Comparison of ENCODE assay signal across 27 cellular contexts in the genomic region with DNA sequence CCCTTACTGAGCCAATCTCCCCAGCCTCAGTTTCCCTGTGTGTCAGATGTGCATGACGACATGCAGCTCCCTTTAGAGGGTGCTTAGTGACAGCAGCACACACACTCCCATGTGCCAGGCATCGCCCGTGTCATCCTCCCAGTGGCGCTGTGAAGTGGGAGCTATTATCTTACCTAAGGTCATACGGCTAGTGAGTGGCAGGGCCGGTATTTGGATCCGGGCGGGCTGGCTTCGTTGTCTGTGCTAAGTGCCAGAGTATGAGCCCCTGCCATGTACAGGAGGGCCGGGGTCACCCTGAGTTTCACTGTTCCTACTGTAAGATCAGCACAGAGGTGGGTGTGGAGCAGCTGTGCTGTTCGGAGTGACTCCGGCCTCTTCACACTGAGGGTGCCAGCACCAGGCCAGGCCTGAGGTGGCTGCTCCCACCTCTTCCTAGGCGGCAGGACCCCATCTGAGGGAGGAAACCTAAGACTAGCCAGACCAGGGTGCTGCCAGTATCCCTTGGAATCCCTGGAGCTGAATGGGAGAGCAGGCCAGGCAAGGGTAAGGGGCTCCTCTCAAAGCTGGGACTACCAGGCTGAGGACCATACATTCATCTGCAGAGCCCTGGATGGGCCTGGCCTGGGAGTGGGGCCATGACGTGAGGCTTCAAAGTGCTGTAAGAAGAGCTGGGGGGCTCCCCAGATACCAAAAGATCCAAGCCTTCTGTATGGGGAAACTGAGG. TPM values are rescaled to one million over a fixed set of nuclear protein-coding genes. Genes with fewer than 3 reads are reported as not detected.
A peak's percentile ranks its signal among the peaks of the same experiment; 100 is the strongest.
DNase-seq lines count a peak whose midpoint lies in the region; ATAC-seq and TF ChIP-seq lines count a peak whose summit lies in the region.
"Had no signal": no experiment of that assay in that cellular context is flagged by ENCODE, and none has a peak within 500 bp of the region (broad histone marks: within the 10 kb centered on the region; RNA-seq: fewer than 3 reads in every experiment).

No MANE protein-coding gene starts in this region.

- DNase-seq in WTC11 (ENCODE audit: low spot score) (no peak), cardiac septum (ENCODE audit: low spot score) (peak; percentile 78), mesenteric fat pad (ENCODE audit: low spot score) (peak; percentile 80), HEK293T (ENCODE audit: extremely low spot score) (no peak), mammary epithelial cell (no peak), tibial nerve (ENCODE audit: low spot score in 2 of 2) (no peak)
- no peak for DNase-seq in stimulated activated CD8-positive, alpha-beta memory T cell treated with anti-CD3 and anti-CD28 coated beads, Interleukin-4, amount 100 ng/mL, for 48 hours
- DNase-seq: activated CD4-positive, alpha-beta T cell treated with anti-CD3 and anti-CD28 coated beads for 4 hours; activated gamma-delta T cell treated with Interleukin-2 at 50 U/mL for 16 hours; activated T-cell treated with anti-CD3 and anti-CD28 coated beads, Interleukin-2, amount 50 U/mL, for 1 hour; cerebellar nuclear complex; GOT3; NCI-H1694; NCI-H2171; NCI-H510A; SIG-M5; upper lobe of left lung had no signal

- H3K4me1 Mint-ChIP-seq in WTC11, result peaks cover 31% of the 10 kb centered on the region

- CTCF ChIA-PET in WTC11 (lab: Charles Lee) (interaction anchor here (0.5 to 5.0 kb wide), 4 partner anchors 36 to 921 kb away, joined by 4 to 43 read pairs (median 21); partner anchors contain the start of gene AQP3), HEK293T (lab: Yijun Ruan, JAX) (no interaction called here), mammary epithelial cell (lab: Charles Lee; ENCODE audit: low non-redundant PET) (no interaction called here)

- WGBS in mammary epithelial cell (ENCODE audit: low coverage, missing lambda C conversion rate), result 90% methylated on average over 14 of the region's 14 CpGs
- 83 to 87% methylated on average over 14 of the region's 14 CpGs for WGBS in tibial nerve, 2 donors

- H3K4me3 Mint-ChIP-seq in WTC11, result no peak overlapping the region
- H3K4me3 Mint-ChIP-seq: IgD-negative memory B cell had no signal

- no peak overlapping the region for H2AFZ ChIP-seq in mammary epithelial cell (ENCODE audit: low read depth, low read length)

- H3K27me3 ChIP-seq in skeletal muscle tissue (ENCODE audit: control insufficient read depth in 3 of 3, insufficient read depth in 3 of 3, low read length in 3 of 3) (no peaks in the 10 kb centered on the region), mammary epithelial cell (ENCODE audit: insufficient read depth, low read length) (no peaks in the 10 kb centered on the region), tibial nerve (no peaks in the 10 kb centered on the region)
- H3K27me3 ChIP-seq: body of pancreas, neutrophil, upper lobe of left lung had no signal

- H3K27me3 Mint-ChIP-seq in WTC11 (ENCODE audit: low read depth), result no peaks in the 10 kb centered on the region
- H3K27me3 Mint-ChIP-seq: IgD-negative memory B cell had no signal

- in situ Hi-C loops in mammary epithelial cell (cut with MboI; ENCODE audit: low sequenced_read_pairs in 2 of 2), result no loop called here

- no peak overlapping the region for H3K4me2 ChIP-seq in mammary epithelial cell (ENCODE audit: insufficient read depth, low read depth, low read length)

- ATAC-seq in WTC11, result no peak
- ATAC-seq: body of pancreas had no signal

- H3K27ac ChIP-seq in skeletal muscle tissue (ENCODE audit: low read depth, low read length) (peak overlapping the region; percentile 31), mammary epithelial cell (ENCODE audit: insufficient read depth, low read depth, low read length) (no peak overlapping the region), tibial nerve (no peak overlapping the region)
- H3K27ac ChIP-seq: body of pancreas, C4-2B, neutrophil, prostate gland, skin epidermis, upper lobe of left lung had no signal

- H4K20me1 ChIP-seq in mammary epithelial cell (ENCODE audit: insufficient read depth, low read length), result no peaks in the 10 kb centered on the region

- TF ChIP-seq CTCF in WTC11 (IDR thresholded peaks at IDR 0.05) (no peak), mammary epithelial cell (conservative IDR thresholded peaks at IDR 0.05 in 1 of 2, IDR thresholded peaks at IDR 0.05 in 1 of 2; ENCODE audit: extremely low read depth in 1 of 2, insufficient read depth in 1 of 2, low read depth in 1 of 2, low read length in 2 of 2) (no peak), tibial nerve (IDR thresholded peaks at IDR 0.05) (no peak)

- H3K36me3 ChIP-seq in skeletal muscle tissue (ENCODE audit: control insufficient read depth in 3 of 3, insufficient read depth in 3 of 3, low read length in 3 of 3) (no peaks in the 10 kb centered on the region), mammary epithelial cell (ENCODE audit: insufficient read depth, low read length) (no peaks in the 10 kb centered on the region), tibial nerve (no peaks in the 10 kb centered on the region)
- H3K36me3 ChIP-seq: neutrophil, prostate gland, upper lobe of left lung had no signal

- intact Hi-C loops in cardiac septum (cut with DNase I), result loop anchor here (5.0 kb wide), 1 partner anchor 87 kb away; no protein-coding TSS in a partner anchor
- intact Hi-C loops in mammary epithelial cell (cut with micrococcal nuclease), result loop anchor here (10.0 kb wide), 1 partner anchor 245 kb away; no protein-coding TSS in a partner anchor

- H3K9me3 ChIP-seq in skeletal muscle tissue (ENCODE audit: control insufficient read depth in 3 of 3, low read length in 3 of 3), result no peaks in the 10 kb centered on the region
- no peaks in the 10 kb centered on the region for H3K9me3 ChIP-seq in mammary epithelial cell (replicated peaks; ENCODE audit: insufficient read depth, low read length)
- H3K9me3 ChIP-seq in tibial nerve, result no peaks in the 10 kb centered on the region
- H3K9me3 ChIP-seq: body of pancreas, neutrophil, prostate gland, upper lobe of left lung had no signal

- TF ChIP-seq POLR2A in tibial nerve (IDR thresholded peaks at IDR 0.05), result no peak

- H3K4me1 ChIP-seq in skeletal muscle tissue (ENCODE audit: control insufficient read depth in 3 of 3, insufficient read depth in 3 of 3, low read length in 3 of 3) (peaks cover 5 to 37% (median 31%) of the 10 kb centered on the region in 3 donors), mammary epithelial cell (ENCODE audit: insufficient read depth, low read length) (no peaks in the 10 kb centered on the region), tibial nerve (peaks cover 0 to 7% (median 2%) of the 10 kb centered on the region in 4 donors)
- H3K4me1 ChIP-seq: prostate gland had no signal

- TF ChIP-seq EP300 in tibial nerve (IDR thresholded peaks at IDR 0.05), result no peak

- H3K36me3 Mint-ChIP-seq in WTC11, result no peaks in the 10 kb centered on the region

- H3K4me3 ChIP-seq in skeletal muscle tissue (ENCODE audit: low read length in 3 of 3) (no peak overlapping the region), mammary epithelial cell (replicated peaks in 1 of 3; ENCODE audit: insufficient read depth in 1 of 3, low read depth in 2 of 3, low read length in 3 of 3) (no peak overlapping the region), tibial nerve (no peak overlapping the region)
- H3K4me3 ChIP-seq: body of pancreas, lung, prostate gland, skin epidermis, upper lobe of left lung had no signal

- no peaks in the 10 kb centered on the region for H3K79me2 ChIP-seq in mammary epithelial cell (ENCODE audit: insufficient read depth, low read length)

- H3K9ac ChIP-seq in skeletal muscle tissue (ENCODE audit: low read depth in 1 of 3, low read length in 3 of 3) (peak overlapping the region in 1 of 3 donors; percentile 54), mammary epithelial cell (ENCODE audit: insufficient read depth, low read length) (no peak overlapping the region)

- H3K9me3 Mint-ChIP-seq in WTC11, result no peaks in the 10 kb centered on the region
- H3K9me3 Mint-ChIP-seq: IgD-negative memory B cell had no signal

- dilution Hi-C loops in mammary epithelial cell (cut with HindIII; ENCODE audit: low sequenced_read_pairs), result no loop called here

- POLR2A ChIA-PET in WTC11 (lab: Charles Lee), result no interaction called here
- POLR2A ChIA-PET in HEK293T (lab: Yijun Ruan, JAX), result no interaction called here

- H3K27ac Mint-ChIP-seq in WTC11, result 0 out of 2 replicates have a peak overlapping the region, but pooled peaks have one; percentile 41
- H3K27ac Mint-ChIP-seq: IgD-negative memory B cell had no signal

- BruUV-seq in mammary epithelial cell (replicated peaks; lab: Mats Ljungman, UMichigan), result no TSS peak

TF ChIP-seq in WTC11, 78 proteins besides CTCF, POLR2A, EP300 and RAD21:
- TF ChIP-seq NFE2L1 (CRISPR knock-in tag; IDR thresholded peaks at IDR 0.05) (no peak), NFYB (CRISPR knock-in tag; conservative IDR thresholded peaks at IDR 0.05; ENCODE audit: low read depth) (no peak)

TF ChIP-seq in HEK293T, 16 proteins besides CTCF, POLR2A, EP300 and RAD21:
- TF ChIP-seq HDGF (IDR thresholded peaks at IDR 0.05; ENCODE audit: borderline replicate concordance) (no peak), ELF4 (IDR thresholded peaks at IDR 0.05) (no peak), L3MBTL2 (conservative IDR thresholded peaks at IDR 0.05) (no peak), FOXK2 (IDR thresholded peaks at IDR 0.05) (no peak), TARDBP (IDR thresholded peaks at IDR 0.05) (no peak), BHLHE40 (IDR thresholded peaks at IDR 0.05; ENCODE audit: borderline replicate concordance) (no peak), SP1 (IDR thresholded peaks at IDR 0.05) (no peak), ARNT (IDR thresholded peaks at IDR 0.05) (no peak), ZNF384 (IDR thresholded peaks at IDR 0.05) (no peak), SUZ12 (IDR thresholded peaks at IDR 0.05) (no peak), CTBP1 (IDR thresholded peaks at IDR 0.05; ENCODE audit: borderline replicate concordance) (no peak), FOXA1 (IDR thresholded peaks at IDR 0.05) (no peak), NFRKB (IDR thresholded peaks at IDR 0.05) (no peak), LEF1 (IDR thresholded peaks at IDR 0.05; ENCODE audit: borderline replicate concordance) (no peak)
- TF ChIP-seq, protein P1, sequence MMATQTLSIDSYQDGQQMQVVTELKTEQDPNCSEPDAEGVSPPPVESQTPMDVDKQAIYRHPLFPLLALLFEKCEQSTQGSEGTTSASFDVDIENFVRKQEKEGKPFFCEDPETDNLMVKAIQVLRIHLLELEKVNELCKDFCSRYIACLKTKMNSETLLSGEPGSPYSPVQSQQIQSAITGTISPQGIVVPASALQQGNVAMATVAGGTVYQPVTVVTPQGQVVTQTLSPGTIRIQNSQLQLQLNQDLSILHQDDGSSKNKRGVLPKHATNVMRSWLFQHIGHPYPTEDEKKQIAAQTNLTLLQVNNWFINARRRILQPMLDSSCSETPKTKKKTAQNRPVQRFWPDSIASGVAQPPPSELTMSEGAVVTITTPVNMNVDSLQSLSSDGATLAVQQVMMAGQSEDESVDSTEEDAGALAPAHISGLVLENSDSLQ (IDR thresholded peaks at IDR 0.05), result no peak

RNA-seq across cellular contexts. Expression of gene AQP7, which starts 22.5 kb away (rescaled TPM):
- total RNA-seq in WTC11 (2021) (0.09 to 0.23 TPM (median 0.17 TPM) in 3 replicates), cardiac septum (80.4 TPM), mesenteric fat pad (323 TPM), skeletal muscle tissue (6.3 TPM), mammary epithelial cell (under 1 TPM in 1 of 2 donors, not detected in 1; 0.56 TPM), tibial nerve (10 to 100 TPM; 14.1 to 51.6 (median 31.0) TPM)
- polyA plus RNA-seq in mammary epithelial cell, result not detected
- not detected for polyA minus RNA-seq in mammary epithelial cell
- total RNA-seq: activated CD8-positive, alpha-beta memory T cell treated with anti-CD3 and anti-CD28 coated beads for 36 hours had no signal
- polyA plus RNA-seq: IgD-negative memory B cell, keratinocyte had no signal

Comparison
In these comparisons a context has a peak if more than half of its experiments do, and no peak if none do; other contexts are left out.
1. DNase-seq: peak in cardiac septum (single experiment) and mesenteric fat pad (single experiment); none in WTC11 (single experiment), stimulated activated CD8-positive, alpha-beta memory T cell treated with anti-CD3 and anti-CD28 coated beads, Interleukin-4, amount 100 ng/mL, for 48 hours (single experiment), HEK293T (single experiment), mammary epithelial cell (single experiment) and tibial nerve (0 of 2).